ENCODE assay signal across 10 cellular contexts in the genomic region with DNA sequence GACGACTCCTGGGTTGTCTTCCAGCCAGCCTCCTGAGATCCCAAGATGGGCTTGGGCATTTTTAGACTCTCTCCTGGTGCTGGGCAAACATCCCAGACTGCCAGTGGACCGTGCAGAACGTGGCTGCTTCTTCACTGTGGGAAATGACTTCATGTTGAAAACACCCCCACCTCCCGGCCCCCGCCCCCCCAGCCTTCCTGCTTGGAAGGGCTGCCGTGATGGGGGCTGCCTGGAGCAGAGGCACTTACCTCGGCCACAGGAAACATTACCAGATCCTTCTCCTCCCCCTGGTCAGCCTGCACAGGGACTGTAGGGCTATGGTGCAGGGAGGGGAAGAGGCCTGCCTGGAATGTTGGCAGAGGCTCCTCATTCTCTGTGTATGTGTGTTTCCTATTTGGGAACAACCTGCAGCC.
A peak's percentile ranks its signal among the peaks of the same experiment; 100 is the strongest.
DNase-seq lines count a peak whose midpoint lies in the region; ATAC-seq, FAIRE-seq and TF ChIP-seq lines count a peak whose summit lies in the region.
"Had no signal": no experiment of that assay in that cellular context is flagged by ENCODE, and none has a peak within 500 bp of the region (broad histone marks: within the 10 kb centered on the region; RNA-seq: fewer than 3 reads in every experiment).

No MANE protein-coding gene starts in this region.

- no peaks in the 10 kb centered on the region for H3K9me3 Mint-ChIP-seq in astrocyte (ENCODE audit: unreplicated experiment)
- no peaks in the 10 kb centered on the region for H3K9me3 Mint-ChIP-seq in naive thymus-derived CD4-positive, alpha-beta T cell
- H3K9me3 Mint-ChIP-seq in stimulated activated naive CD8-positive, alpha-beta T cell treated with anti-CD3 and anti-CD28 coated beads, Interleukin-15, amount 100 ng/mL, for 72 hours, result no peaks in the 10 kb centered on the region
- peaks cover 0 to under 1% of the 10 kb centered on the region in 2 donors for H3K9me3 Mint-ChIP-seq in activated T-cell treated with anti-CD3 and anti-CD28 coated beads, Interleukin-2, amount 50 U/mL, for 72 hours

- FAIRE-seq in astrocyte (lab: Jason Lieb, UNC), result no peak

- H3K27ac ChIP-seq in BLaER1 (no peak overlapping the region), astrocyte (ENCODE audit: low read depth, low read length) (no peak overlapping the region)
- H3K27ac ChIP-seq in naive thymus-derived CD4-positive, alpha-beta T cell (ENCODE audit: low read depth, low read length), result no peak overlapping the region
- H3K27ac ChIP-seq: tibial artery had no signal

- H3K4me1 Mint-ChIP-seq in astrocyte (ENCODE audit: low read depth, unreplicated experiment), result peaks cover 6% of the 10 kb centered on the region
- peaks cover 0 to 7% (median 4%) of the 10 kb centered on the region in 7 donors for H3K4me1 Mint-ChIP-seq in naive thymus-derived CD4-positive, alpha-beta T cell
- peaks cover 6% of the 10 kb centered on the region for H3K4me1 Mint-ChIP-seq in stimulated activated naive CD8-positive, alpha-beta T cell treated with anti-CD3 and anti-CD28 coated beads, Interleukin-15, amount 100 ng/mL, for 72 hours
- H3K4me1 Mint-ChIP-seq in activated T-cell treated with anti-CD3 and anti-CD28 coated beads, Interleukin-2, amount 50 U/mL, for 72 hours (ENCODE audit: low read depth), result peaks cover 5% of the 10 kb centered on the region

- CTCF ChIA-PET in naive thymus-derived CD4-positive, alpha-beta T cell (lab: Charles Lee), result interaction anchor here (1.2 kb wide), 1 partner anchor 146 kb away, joined by 9 read pairs; no protein-coding TSS in a partner anchor

- H3K4me2 ChIP-seq in BLaER1, result 0 out of 2 replicates have a peak overlapping the region, but pooled peaks have one; percentile 6
- H3K4me2 ChIP-seq in astrocyte (ENCODE audit: low read length), result peak overlapping the region; percentile 54

- intact Hi-C loops in naive thymus-derived CD4-positive, alpha-beta T cell (cut with micrococcal nuclease), result loop anchor here (1.0 kb wide), 3 partner anchors 54 to 146 kb away; no protein-coding TSS in a partner anchor

- no peak overlapping the region for H2AFZ ChIP-seq in astrocyte (ENCODE audit: low read depth, low read length)

- H3K36me3 Mint-ChIP-seq in astrocyte (ENCODE audit: low read depth, unreplicated experiment), result peaks cover 2% of the 10 kb centered on the region
- no peaks in the 10 kb centered on the region for H3K36me3 Mint-ChIP-seq in naive thymus-derived CD4-positive, alpha-beta T cell
- no peaks in the 10 kb centered on the region for H3K36me3 Mint-ChIP-seq in activated T-cell treated with anti-CD3 and anti-CD28 coated beads, Interleukin-2, amount 50 U/mL, for 72 hours (ENCODE audit: insufficient read depth in 2 of 2)

- H3K4me1 ChIP-seq in BLaER1 (peaks cover 52% of the 10 kb centered on the region), astrocyte (ENCODE audit: insufficient read depth, low read length) (peaks cover 14% of the 10 kb centered on the region)
- H3K4me1 ChIP-seq in naive thymus-derived CD4-positive, alpha-beta T cell (ENCODE audit: control insufficient read depth in 2 of 2, insufficient read depth in 2 of 2, low read length in 2 of 2), result no peaks in the 10 kb centered on the region

- no peak overlapping the region for H3K9ac ChIP-seq in BLaER1
- H3K9ac ChIP-seq in astrocyte (ENCODE audit: low read length), result no peak overlapping the region

- H4K20me1 ChIP-seq in BLaER1, result no peaks in the 10 kb centered on the region
- H4K20me1 ChIP-seq in astrocyte (ENCODE audit: insufficient read depth, low read length), result no peaks in the 10 kb centered on the region

- TF ChIP-seq CTCF in astrocyte (IDR thresholded peaks at IDR 0.05; ENCODE audit: insufficient read depth, low read depth, low read length), result no peak

- H3K27ac Mint-ChIP-seq in astrocyte (ENCODE audit: unreplicated experiment), result no peak overlapping the region
- no peak overlapping the region for H3K27ac Mint-ChIP-seq in naive thymus-derived CD4-positive, alpha-beta T cell
- H3K27ac Mint-ChIP-seq in stimulated activated naive CD8-positive, alpha-beta T cell treated with anti-CD3 and anti-CD28 coated beads, Interleukin-15, amount 100 ng/mL, for 72 hours, result no peak overlapping the region
- no peak overlapping the region for H3K27ac Mint-ChIP-seq in activated T-cell treated with anti-CD3 and anti-CD28 coated beads, Interleukin-2, amount 50 U/mL, for 72 hours

- peaks cover 17% of the 10 kb centered on the region for H3K27me3 Mint-ChIP-seq in astrocyte (ENCODE audit: low read depth, unreplicated experiment)
- peaks cover 0 to 17% (median 0%) of the 10 kb centered on the region in 5 donors for H3K27me3 Mint-ChIP-seq in naive thymus-derived CD4-positive, alpha-beta T cell
- H3K27me3 Mint-ChIP-seq in stimulated activated naive CD8-positive, alpha-beta T cell treated with anti-CD3 and anti-CD28 coated beads, Interleukin-15, amount 100 ng/mL, for 72 hours, result no peaks in the 10 kb centered on the region
- no peaks in the 10 kb centered on the region for H3K27me3 Mint-ChIP-seq in activated T-cell treated with anti-CD3 and anti-CD28 coated beads, Interleukin-2, amount 50 U/mL, for 72 hours (ENCODE audit: low read depth)

- ATAC-seq in naive thymus-derived CD4-positive, alpha-beta T cell, result no peak
- no peak for ATAC-seq in stimulated activated naive CD8-positive, alpha-beta T cell treated with anti-CD3 and anti-CD28 coated beads, Interleukin-15, amount 100 ng/mL, for 72 hours
- no peak for ATAC-seq in activated T-cell treated with anti-CD3 and anti-CD28 coated beads, Interleukin-2, amount 50 U/mL, for 72 hours (replicated peaks in 1 of 2)

- H3K27me3 ChIP-seq in BLaER1 (no peaks in the 10 kb centered on the region), astrocyte (ENCODE audit: insufficient read depth, low read length) (no peaks in the 10 kb centered on the region)
- H3K27me3 ChIP-seq in naive thymus-derived CD4-positive, alpha-beta T cell (ENCODE audit: control insufficient read depth in 2 of 2, insufficient read depth in 2 of 2, low read length in 2 of 2), result no peaks in the 10 kb centered on the region

- no peak overlapping the region for H3K4me3 Mint-ChIP-seq in astrocyte (ENCODE audit: unreplicated experiment)
- H3K4me3 Mint-ChIP-seq in naive thymus-derived CD4-positive, alpha-beta T cell, result no peak overlapping the region
- H3K4me3 Mint-ChIP-seq in stimulated activated naive CD8-positive, alpha-beta T cell treated with anti-CD3 and anti-CD28 coated beads, Interleukin-15, amount 100 ng/mL, for 72 hours, result no peak overlapping the region
- no peak overlapping the region for H3K4me3 Mint-ChIP-seq in activated T-cell treated with anti-CD3 and anti-CD28 coated beads, Interleukin-2, amount 50 U/mL, for 72 hours

- no peaks in the 10 kb centered on the region for H3K36me3 ChIP-seq in BLaER1
- no peaks in the 10 kb centered on the region for H3K36me3 ChIP-seq in astrocyte (ENCODE audit: insufficient read depth, low read length)
- H3K36me3 ChIP-seq in naive thymus-derived CD4-positive, alpha-beta T cell (ENCODE audit: control insufficient read depth in 2 of 3, insufficient read depth in 3 of 3, low read length in 3 of 3), result no peaks in the 10 kb centered on the region
- H3K36me3 ChIP-seq: tibial artery had no signal

- POLR2A ChIA-PET in naive thymus-derived CD4-positive, alpha-beta T cell (lab: Charles Lee), result no interaction called here

- DNase-seq in astrocyte (ENCODE audit: low read depth) (peak; percentile 49), glomerular visceral epithelial cell (ENCODE audit: extremely low spot score) (peak; percentile 87), occipital lobe (lab: John Stamatoyannopoulos, UW) (peak; percentile 50)
- no peak for DNase-seq in naive thymus-derived CD4-positive, alpha-beta T cell
- no peak for DNase-seq in stimulated activated CD4-positive, alpha-beta T cell treated with anti-CD3 and anti-CD28 coated beads, Interleukin-4, amount 100 ng/mL, for 4 hours
- DNase-seq in stimulated activated naive CD8-positive, alpha-beta T cell treated with anti-CD3 and anti-CD28 coated beads, Interleukin-15, amount 100 ng/mL, for 72 hours, result no peak
- no peak for DNase-seq in activated T-cell treated with anti-CD3 and anti-CD28 coated beads, Interleukin-2, amount 50 U/mL, for 72 hours
- DNase-seq: NCI-H2227 treated with DMSO at 0.1 percent for 48 hours had no signal

- H3K9me3 ChIP-seq in BLaER1 (no peaks in the 10 kb centered on the region), astrocyte (ENCODE audit: insufficient read depth, low read depth, low read length) (no peaks in the 10 kb centered on the region)
- H3K9me3 ChIP-seq in naive thymus-derived CD4-positive, alpha-beta T cell (ENCODE audit: control insufficient read depth in 2 of 3, low read length in 3 of 3), result no peaks in the 10 kb centered on the region
- H3K9me3 ChIP-seq: tibial artery had no signal

- H3K4me3 ChIP-seq in BLaER1 (no peak overlapping the region), astrocyte (ENCODE audit: insufficient read depth, low read depth, low read length) (no peak overlapping the region)
- no peak overlapping the region for H3K4me3 ChIP-seq in naive thymus-derived CD4-positive, alpha-beta T cell (ENCODE audit: low read length)
- H3K4me3 ChIP-seq: tibial artery had no signal

- H3K79me2 ChIP-seq in astrocyte (ENCODE audit: insufficient read depth, low read length), result no peaks in the 10 kb centered on the region

Comparison
In these comparisons a context has a peak if more than half of its experiments do, and no peak if none do; other contexts are left out.
1. DNase-seq: peak in astrocyte (single experiment), glomerular visceral epithelial cell (single experiment) and occipital lobe (single experiment); none in naive thymus-derived CD4-positive, alpha-beta T cell (0 of 9), stimulated activated CD4-positive, alpha-beta T cell treated with anti-CD3 and anti-CD28 coated beads, Interleukin-4, amount 100 ng/mL, for 4 hours (0 of 2), stimulated activated naive CD8-positive, alpha-beta T cell treated with anti-CD3 and anti-CD28 coated beads, Interleukin-15, amount 100 ng/mL, for 72 hours (0 of 2) and activated T-cell treated with anti-CD3 and anti-CD28 coated beads, Interleukin-2, amount 50 U/mL, for 72 hours (0 of 2).